ENCODE assay signal across 16 cellular contexts in genomic region chr5:1881273-1881586, GRCh38. TPM values are rescaled to one million over a fixed set of nuclear protein-coding genes. Genes with fewer than 3 reads are reported as not detected.
DNase-seq lines count a peak whose midpoint lies in the region; ATAC-seq, FAIRE-seq and TF ChIP-seq lines count a peak whose summit lies in the region.
"Had no signal": no experiment of that assay in that cellular context is flagged by ENCODE, and none has a peak within 500 bp of the region (broad histone marks: within the 10 kb centered on the region; RNA-seq: fewer than 3 reads in every experiment).

No MANE protein-coding gene starts in this region.

- H3K4me1 ChIP-seq in DND-41 (ENCODE audit: insufficient read depth, low read length) (no peaks in the 10 kb centered on the region), iPS-20b (ENCODE audit: insufficient read depth, low read length) (peaks cover 8% of the 10 kb centered on the region; the same call in 1 of the 2 replicates), MM.1S (ENCODE audit: low read length) (no peaks in the 10 kb centered on the region)

- no peaks in the 10 kb centered on the region for H3K4me1 Mint-ChIP-seq in activated T-helper 1 cell treated with anti-CD3 and anti-CD28 coated beads, Interleukin-12 subunit alpha, Interleukin-12 subunit beta, Interleukin-2, Interleukin-4 antibody, amounts not matched to agents 30 ng/mL and 10 ng/mL and 1 ng/mL, durations not matched to agents 14 hours and 24 hours and 36 hours (ENCODE audit: low read depth)
- H3K4me1 Mint-ChIP-seq in activated naive CD8-positive, alpha-beta T cell treated with anti-CD3 and anti-CD28 coated beads, Interleukin-2, amount 50 U/mL, for 24 hours = peaks cover 9% of the 10 kb centered on the region
- H3K4me1 Mint-ChIP-seq: immature natural killer cell had no signal

- peaks cover 56% of the 10 kb centered on the region for H3K27me3 Mint-ChIP-seq in activated T-helper 1 cell treated with anti-CD3 and anti-CD28 coated beads, Interleukin-12 subunit alpha, Interleukin-12 subunit beta, Interleukin-2, Interleukin-4 antibody, amounts not matched to agents 30 ng/mL and 10 ng/mL and 1 ng/mL, durations not matched to agents 14 hours and 24 hours and 36 hours (ENCODE audit: insufficient read depth)
- peaks cover 62% of the 10 kb centered on the region for H3K27me3 Mint-ChIP-seq in activated naive CD8-positive, alpha-beta T cell treated with anti-CD3 and anti-CD28 coated beads, Interleukin-2, amount 50 U/mL, for 24 hours

- no peaks in the 10 kb centered on the region for H3K36me3 Mint-ChIP-seq in activated T-helper 1 cell treated with anti-CD3 and anti-CD28 coated beads, Interleukin-12 subunit alpha, Interleukin-12 subunit beta, Interleukin-2, Interleukin-4 antibody, amounts not matched to agents 30 ng/mL and 10 ng/mL and 1 ng/mL, durations not matched to agents 14 hours and 24 hours and 36 hours (ENCODE audit: low read depth)
- H3K36me3 Mint-ChIP-seq in activated naive CD8-positive, alpha-beta T cell treated with anti-CD3 and anti-CD28 coated beads, Interleukin-2, amount 50 U/mL, for 24 hours (ENCODE audit: low read depth) = no peaks in the 10 kb centered on the region
- H3K36me3 Mint-ChIP-seq: immature natural killer cell, mesothelial cell of epicardium had no signal

- intact Hi-C loops in activated T-helper 1 cell treated with anti-CD3 and anti-CD28 coated beads, Interleukin-12 subunit alpha, Interleukin-12 subunit beta, Interleukin-2, Interleukin-4 antibody, amounts not matched to agents 30 ng/mL and 10 ng/mL and 1 ng/mL, durations not matched to agents 14 hours and 24 hours and 36 hours (cut with micrococcal nuclease) = no loop called here

- no peak overlapping the region for H3K9ac ChIP-seq in DND-41 (ENCODE audit: low read depth, low read length)
- H3K9ac ChIP-seq in iPS-20b (ENCODE audit: low read depth, low read length) = no peak overlapping the region
- no peak overlapping the region for H3K9ac ChIP-seq in MM.1S (ENCODE audit: low read length)

- H2AFZ ChIP-seq in DND-41 (ENCODE audit: low read depth, low read length) (no peak overlapping the region), MM.1S (ENCODE audit: low read length) (no peak overlapping the region)

- H3K27ac Mint-ChIP-seq in activated T-helper 1 cell treated with anti-CD3 and anti-CD28 coated beads, Interleukin-12 subunit alpha, Interleukin-12 subunit beta, Interleukin-2, Interleukin-4 antibody, amounts not matched to agents 30 ng/mL and 10 ng/mL and 1 ng/mL, durations not matched to agents 14 hours and 24 hours and 36 hours = peak overlapping the region; percentile 58
- no peak overlapping the region for H3K27ac Mint-ChIP-seq in activated naive CD8-positive, alpha-beta T cell treated with anti-CD3 and anti-CD28 coated beads, Interleukin-2, amount 50 U/mL, for 24 hours
- H3K27ac Mint-ChIP-seq: immature natural killer cell; mesothelial cell of epicardium; stimulated activated naive CD8-positive, alpha-beta T cell treated with anti-CD3 and anti-CD28 coated beads, Interleukin-15, amount 100 ng/mL, for 72 hours had no signal

- no peak for FAIRE-seq in GM12892 (lab: Jason Lieb, UNC)

- no peaks in the 10 kb centered on the region for H3F3A ChIP-seq in MM.1S (ENCODE audit: insufficient read depth, low read length)

- H3K27me3 ChIP-seq in DND-41 (ENCODE audit: insufficient read depth, low read length, poor library complexity) = no peaks in the 10 kb centered on the region
- H3K27me3 ChIP-seq in iPS-20b (ENCODE audit: insufficient read depth, low read length) = peaks cover 100% of the 10 kb centered on the region
- H3K27me3 ChIP-seq in MM.1S (replicated peaks; ENCODE audit: insufficient read depth, low read length) = peaks cover 17% of the 10 kb centered on the region; the same call in 1 of the 2 replicates

- TF ChIP-seq POLR2A in GM12892 (IDR thresholded peaks at IDR 0.05; ENCODE audit: low read depth, low read length) = no peak

- no peak overlapping the region for H3K4me3 Mint-ChIP-seq in activated T-helper 1 cell treated with anti-CD3 and anti-CD28 coated beads, Interleukin-12 subunit alpha, Interleukin-12 subunit beta, Interleukin-2, Interleukin-4 antibody, amounts not matched to agents 30 ng/mL and 10 ng/mL and 1 ng/mL, durations not matched to agents 14 hours and 24 hours and 36 hours
- no peak overlapping the region for H3K4me3 Mint-ChIP-seq in activated naive CD8-positive, alpha-beta T cell treated with anti-CD3 and anti-CD28 coated beads, Interleukin-2, amount 50 U/mL, for 24 hours
- H3K4me3 Mint-ChIP-seq: immature natural killer cell, mesothelial cell of epicardium had no signal

- no peak overlapping the region for H3K4me2 ChIP-seq in DND-41 (ENCODE audit: insufficient read depth, low read length)
- H3K4me2 ChIP-seq in MM.1S (ENCODE audit: low read depth, low read length) = no peak overlapping the region

- H3K36me3 ChIP-seq in DND-41 (ENCODE audit: insufficient read depth, low read length) (no peaks in the 10 kb centered on the region), iPS-20b (ENCODE audit: insufficient read depth, low read depth, low read length) (no peaks in the 10 kb centered on the region), MM.1S (replicated peaks; ENCODE audit: insufficient read depth, low read length) (no peaks in the 10 kb centered on the region)

- H4K20me1 ChIP-seq in DND-41 (ENCODE audit: insufficient read depth, low read length) (no peaks in the 10 kb centered on the region), MM.1S (ENCODE audit: insufficient read depth, low read length) (no peaks in the 10 kb centered on the region)

- H3K9me3 ChIP-seq in DND-41 (ENCODE audit: insufficient read depth, low read length, severe bottlenecking) (no peaks in the 10 kb centered on the region), iPS-20b (ENCODE audit: insufficient read depth, low read depth, low read length) (no peaks in the 10 kb centered on the region; the same call in 1 of the 2 replicates), MM.1S (replicated peaks; ENCODE audit: insufficient read depth, low read length) (no peaks in the 10 kb centered on the region)

- DNase-seq in DND-41 = no peak
- peak; percentile 7 for DNase-seq in HFF-Myc (ENCODE audit: extremely low read depth, low read depth)
- no peak for DNase-seq in activated T-helper 1 cell treated with anti-CD3 and anti-CD28 coated beads, Interleukin-12 subunit alpha, Interleukin-12 subunit beta, Interleukin-2, Interleukin-4 antibody, amounts not matched to agents 30 ng/mL and 10 ng/mL and 1 ng/mL, durations not matched to agents 14 hours and 24 hours and 36 hours (ENCODE audit: low spot score)
- no peak for DNase-seq in activated naive CD8-positive, alpha-beta T cell treated with anti-CD3 and anti-CD28 coated beads, Interleukin-2, amount 50 U/mL, for 24 hours
- DNase-seq in NCI-H2107 (lab: John Stamatoyannopoulos, UW) = no peak
- DNase-seq in GM12892 (ENCODE audit: insufficient read length) = no peak
- no peak for DNase-seq in MM.1S
- DNase-seq: activated CD4-positive, alpha-beta T cell treated with anti-CD3 and anti-CD28 coated beads for 48 hours; activated T-cell treated with anti-CD3 and anti-CD28 coated beads, Interleukin-2, amount 50 U/mL, for 1 hour; amniotic stem cell; immature natural killer cell; stimulated activated naive CD8-positive, alpha-beta T cell treated with anti-CD3 and anti-CD28 coated beads, Interleukin-15, amount 100 ng/mL, for 72 hours had no signal

- TF ChIP-seq CTCF in DND-41 (IDR thresholded peaks at IDR 0.05; ENCODE audit: borderline replicate concordance, extremely low read depth, low read length, poor library complexity, severe bottlenecking) = no peak
- TF ChIP-seq CTCF in HFF-Myc (IDR thresholded peaks at IDR 0.05; ENCODE audit: low read depth, low read length, missing control alignments) = no peak
- TF ChIP-seq CTCF in MM.1S (IDR thresholded peaks at IDR 0.05; ENCODE audit: low read length) = no peak

- H3K27ac ChIP-seq in DND-41 (ENCODE audit: low read length) (no peak overlapping the region), iPS-20b (ENCODE audit: low read length) (no peak overlapping the region), MM.1S (ENCODE audit: low read length) (no peak overlapping the region)

- no peaks in the 10 kb centered on the region for H3K79me2 ChIP-seq in DND-41 (ENCODE audit: insufficient read depth, low read length)
- H3K79me2 ChIP-seq in MM.1S (ENCODE audit: low read length) = no peaks in the 10 kb centered on the region

- H3K4me3 ChIP-seq in DND-41 (ENCODE audit: low read depth in 1 of 2, low read length in 2 of 2) (no peak overlapping the region), HFF-Myc (replicated peaks; ENCODE audit: low read depth, low read length) (no peak overlapping the region), iPS-20b (ENCODE audit: low read length) (peak overlapping the region; percentile 59; the same call in 1 of the 2 replicates), MM.1S (ENCODE audit: low read length) (no peak overlapping the region)

- no peaks in the 10 kb centered on the region for H3K9me3 Mint-ChIP-seq in activated T-helper 1 cell treated with anti-CD3 and anti-CD28 coated beads, Interleukin-12 subunit alpha, Interleukin-12 subunit beta, Interleukin-2, Interleukin-4 antibody, amounts not matched to agents 30 ng/mL and 10 ng/mL and 1 ng/mL, durations not matched to agents 14 hours and 24 hours and 36 hours
- no peaks in the 10 kb centered on the region for H3K9me3 Mint-ChIP-seq in activated naive CD8-positive, alpha-beta T cell treated with anti-CD3 and anti-CD28 coated beads, Interleukin-2, amount 50 U/mL, for 24 hours
- H3K9me3 Mint-ChIP-seq: immature natural killer cell; mesothelial cell of epicardium; stimulated activated naive CD8-positive, alpha-beta T cell treated with anti-CD3 and anti-CD28 coated beads, Interleukin-15, amount 100 ng/mL, for 72 hours had no signal

- 0 out of 3 replicates have a peak, but pooled peaks have one; percentile 27 for ATAC-seq in DND-41 (ENCODE audit: insufficient read depth, low read depth)
- no peak for ATAC-seq in activated naive CD8-positive, alpha-beta T cell treated with anti-CD3 and anti-CD28 coated beads, Interleukin-2, amount 50 U/mL, for 24 hours
- ATAC-seq: stimulated activated naive CD8-positive, alpha-beta T cell treated with anti-CD3 and anti-CD28 coated beads, Interleukin-15, amount 100 ng/mL, for 72 hours had no signal

- H3K9me2 ChIP-seq in MM.1S (replicated peaks; ENCODE audit: insufficient read depth, low read length) = no peaks in the 10 kb centered on the region

RNA-seq across cellular contexts. Expression of gene IRX4, which starts 1.5 kb away (rescaled TPM):
- not detected in 2 replicates for total RNA-seq in activated T-helper 1 cell treated with anti-CD3 and anti-CD28 coated beads, Interleukin-12 subunit alpha, Interleukin-12 subunit beta, Interleukin-2, Interleukin-4 antibody, amounts not matched to agents 30 ng/mL and 10 ng/mL and 1 ng/mL, durations not matched to agents 14 hours and 24 hours and 36 hours
- polyA plus RNA-seq in GM12892 (2012; ENCODE audit: missing spikeins) = not detected
- total RNA-seq: mesothelial cell of epicardium; osteocyte; T-helper 2 cell treated with Interferon-gamma antibody and Interleukin-4, amounts not matched to agents 100 ng/mL and 5 ng/mL, for 36 hours had no signal
- polyA plus RNA-seq: immature natural killer cell had no signal
